In the genomic region with DNA sequence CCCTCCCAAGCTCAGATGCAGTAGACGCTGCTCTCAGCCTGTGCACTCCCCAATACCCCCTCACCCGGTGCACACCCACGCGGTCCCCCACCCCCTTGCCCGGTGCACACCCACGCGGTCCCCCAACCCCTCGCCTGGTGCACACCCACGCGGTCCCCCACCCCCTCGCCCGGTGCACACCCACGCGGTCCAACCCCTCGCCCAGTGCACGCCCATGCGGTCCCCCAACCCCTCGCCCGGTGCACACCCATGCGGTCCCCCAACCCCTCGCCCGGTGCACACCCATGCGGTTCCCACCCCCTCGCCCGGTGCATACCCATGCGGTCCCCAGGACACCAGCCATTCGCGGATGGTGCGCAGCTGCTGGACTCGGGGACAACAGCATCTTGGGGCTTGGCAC, we compare ENCODE assay signal across 18 cellular contexts.
"Had no signal": no experiment of that assay in that cellular context is flagged by ENCODE, and none has a peak within 500 bp of the region (broad histone marks: within the 10 kb centered on the region; RNA-seq: fewer than 3 reads in every experiment).

No MANE protein-coding gene starts in this region.

- H3K4me3 Mint-ChIP-seq: activated naive CD8-positive, alpha-beta T cell treated with anti-CD3 and anti-CD28 coated beads, Interleukin-2, amount 50 U/mL, for 24 hours; neural crest cell had no signal

- H3K27ac Mint-ChIP-seq: activated naive CD8-positive, alpha-beta T cell treated with anti-CD3 and anti-CD28 coated beads, Interleukin-2, amount 50 U/mL, for 24 hours had no signal

- H3K27ac ChIP-seq: spleen, tibial artery had no signal

- FAIRE-seq: endometrium, TTC549 had no signal

- H3K9me3 ChIP-seq: spleen, tibial artery had no signal

- H3K27me3 ChIP-seq: spleen, tibial artery had no signal

- DNase-seq: activated CD4-positive, CD25-positive, alpha-beta regulatory T cell treated with anti-CD3 and anti-CD28 coated beads, Interleukin-2, amount 50 U/mL, for 72 hours; activated gamma-delta T cell; activated naive CD8-positive, alpha-beta T cell treated with anti-CD3 and anti-CD28 coated beads, Interleukin-2, amount 50 U/mL, for 24 hours; foreskin fibroblast; naive thymus-derived CD4-positive, alpha-beta T cell; spleen; stimulated activated CD4-positive, alpha-beta T cell treated with anti-CD3 and anti-CD28 coated beads, Interleukin-4, amount 100 ng/mL, for 1 hour; stimulated activated naive CD4-positive, alpha-beta T cell treated with Interleukin-2 at 50 U/mL for 16 hours; substantia nigra; T-cell; tibial artery; WERI-Rb-1 had no signal

- ATAC-seq: activated naive CD8-positive, alpha-beta T cell treated with anti-CD3 and anti-CD28 coated beads, Interleukin-2, amount 50 U/mL, for 24 hours; left lobe of liver; naive thymus-derived CD4-positive, alpha-beta T cell had no signal

- H3K4me1 ChIP-seq: tibial artery had no signal

- H3K4me3 ChIP-seq: lung, spleen, tibial artery had no signal

- H3K9me3 Mint-ChIP-seq: activated naive CD8-positive, alpha-beta T cell treated with anti-CD3 and anti-CD28 coated beads, Interleukin-2, amount 50 U/mL, for 24 hours; activated T-helper 1 cell treated with anti-CD3 and anti-CD28 coated beads, Interleukin-12 subunit alpha, Interleukin-12 subunit beta, Interleukin-2, Interleukin-4 antibody, amounts not matched to agents 30 ng/mL and 10 ng/mL and 1 ng/mL, durations not matched to agents 14 hours and 24 hours and 36 hours; naive thymus-derived CD4-positive, alpha-beta T cell; neural crest cell; T-cell had no signal

- H3K4me1 Mint-ChIP-seq: neural crest cell had no signal

- H3K27me3 Mint-ChIP-seq: activated naive CD8-positive, alpha-beta T cell treated with anti-CD3 and anti-CD28 coated beads, Interleukin-2, amount 50 U/mL, for 24 hours; naive thymus-derived CD4-positive, alpha-beta T cell; T-cell had no signal
